9 cellular contexts compared by ENCODE assay signal in genomic region chr20:4814696-4815252, GRCh38. TPM values are rescaled to one million over a fixed set of nuclear protein-coding genes. Genes with fewer than 3 reads are reported as not detected.
DNase-seq lines count a peak whose midpoint lies in the region; ATAC-seq and TF ChIP-seq lines count a peak whose summit lies in the region.
"Had no signal": no experiment of that assay in that cellular context is flagged by ENCODE, and none has a peak within 500 bp of the region (broad histone marks: within the 10 kb centered on the region; RNA-seq: fewer than 3 reads in every experiment).

No MANE protein-coding gene starts in this region.

- H3K27ac Mint-ChIP-seq in activated CD4-positive, alpha-beta memory T cell treated with anti-CD3 and anti-CD28 coated beads, Interleukin-2, amount 10 ng/mL, durations not matched to agents 7 days and 5 days: peak overlapping the region; percentile 98

- CTCF ChIA-PET in activated CD4-positive, alpha-beta memory T cell treated with anti-CD3 and anti-CD28 coated beads, Interleukin-2, amount 10 ng/mL, durations not matched to agents 7 days and 5 days (lab: Charles Lee): interaction anchor here (0.7 to 3.8 kb wide), 10 partner anchors 11 to 378 kb away, joined by 3 to 16 read pairs (median 4); no protein-coding TSS in a partner anchor

- WGBS in gastroesophageal sphincter (ENCODE audit: low coverage in 1 of 2), 2 donors: 93% methylated on average over 3 of the region's 20 CpGs; no CpG with 5 or more reads in 1 of the 2 donors

- H3K27me3 ChIP-seq in gastroesophageal sphincter: no peaks in the 10 kb centered on the region

- peak overlapping the region in 3 of 4 donors; percentile 67 to 79 (median 71) for H3K27ac ChIP-seq in gastroesophageal sphincter
- H3K27ac ChIP-seq: 22Rv1 had no signal

- no peaks in the 10 kb centered on the region for H3K27me3 Mint-ChIP-seq in activated CD4-positive, alpha-beta memory T cell treated with anti-CD3 and anti-CD28 coated beads, Interleukin-2, amount 10 ng/mL, durations not matched to agents 7 days and 5 days

- DNase-seq in DMS53 (lab: John Stamatoyannopoulos, UW): peak; percentile 67
- no peak for DNase-seq in DMS53 treated with DMSO at 0.1 percent for 48 hours (lab: John Stamatoyannopoulos, UW; ENCODE audit: unreplicated experiment)
- peak; percentile 67 for DNase-seq in activated CD4-positive, alpha-beta memory T cell treated with anti-CD3 and anti-CD28 coated beads, Interleukin-2, amount 10 ng/mL, durations not matched to agents 7 days and 5 days
- peak; percentile 74 for DNase-seq in stimulated activated CD4-positive, alpha-beta T cell treated with anti-CD3 and anti-CD28 coated beads, Interleukin-1b, Interleukin-23, amount 100 ng/mL, for 48 hours
- no peak for DNase-seq in NCI-H774 (lab: John Stamatoyannopoulos, UW)
- DNase-seq in AG08396 (ENCODE audit: low spot score): no peak

- no peak for TF ChIP-seq EP300 in gastroesophageal sphincter (IDR thresholded peaks at IDR 0.05)

- H3K9me3 ChIP-seq in gastroesophageal sphincter: no peaks in the 10 kb centered on the region

- H3K4me1 ChIP-seq in gastroesophageal sphincter: peaks cover 0 to 56% (median 25%) of the 10 kb centered on the region in 3 donors

- H3K36me3 Mint-ChIP-seq in activated CD4-positive, alpha-beta memory T cell treated with anti-CD3 and anti-CD28 coated beads, Interleukin-2, amount 10 ng/mL, durations not matched to agents 7 days and 5 days (ENCODE audit: low read depth): peaks cover 81% of the 10 kb centered on the region

- POLR2A ChIA-PET in activated CD4-positive, alpha-beta memory T cell treated with anti-CD3 and anti-CD28 coated beads, Interleukin-2, amount 10 ng/mL, durations not matched to agents 7 days and 5 days (lab: Charles Lee): interaction anchor here (0.9 to 5.1 kb wide), 14 partner anchors 11 to 1047 kb away, joined by 3 to 102 read pairs (median 6); partner anchors contain the start of genes ADISSP, CDS2 and PCNA

- TF ChIP-seq POLR2A in gastroesophageal sphincter (IDR thresholded peaks at IDR 0.05): no peak

- H3K4me3 Mint-ChIP-seq in activated CD4-positive, alpha-beta memory T cell treated with anti-CD3 and anti-CD28 coated beads, Interleukin-2, amount 10 ng/mL, durations not matched to agents 7 days and 5 days: peak overlapping the region; percentile 96

- no peaks in the 10 kb centered on the region for H3K36me3 ChIP-seq in gastroesophageal sphincter

- peaks cover 76% of the 10 kb centered on the region for H3K4me1 Mint-ChIP-seq in activated CD4-positive, alpha-beta memory T cell treated with anti-CD3 and anti-CD28 coated beads, Interleukin-2, amount 10 ng/mL, durations not matched to agents 7 days and 5 days

- peak overlapping the region in 1 of 2 donors; percentile 27 for H3K4me3 ChIP-seq in gastroesophageal sphincter

- no peaks in the 10 kb centered on the region for H3K9me3 Mint-ChIP-seq in activated CD4-positive, alpha-beta memory T cell treated with anti-CD3 and anti-CD28 coated beads, Interleukin-2, amount 10 ng/mL, durations not matched to agents 7 days and 5 days

- ATAC-seq in HG03442 (IDR thresholded peaks at IDR 0.05; ENCODE audit: unreplicated experiment) (peak; percentile 46), gastroesophageal sphincter (peak; percentile 31)

- no peak for TF ChIP-seq CTCF in gastroesophageal sphincter (IDR thresholded peaks at IDR 0.05)

RNA-seq across cellular contexts. Expression of gene RASSF2, which starts 8.6 kb away (rescaled TPM):
- 10 to 100 TPM; 69.1 to 70.6 TPM for total RNA-seq in activated CD4-positive, alpha-beta memory T cell treated with anti-CD3 and anti-CD28 coated beads, Interleukin-2, amount 10 ng/mL, durations not matched to agents 7 days and 5 days
- 10 to 100 TPM; 28.3 to 99.0 (median 69.1) TPM for total RNA-seq in gastroesophageal sphincter

Comparison
In these comparisons a context has a peak if more than half of its experiments do, and no peak if none do; other contexts are left out.
1. DNase-seq: peak in DMS53 (single experiment), activated CD4-positive, alpha-beta memory T cell treated with anti-CD3 and anti-CD28 coated beads, Interleukin-2, amount 10 ng/mL, durations not matched to agents 7 days and 5 days (single experiment) and stimulated activated CD4-positive, alpha-beta T cell treated with anti-CD3 and anti-CD28 coated beads, Interleukin-1b, Interleukin-23, amount 100 ng/mL, for 48 hours (single experiment); none in DMS53 treated with DMSO at 0.1 percent for 48 hours (single experiment), NCI-H774 (single experiment) and AG08396 (single experiment).